Comparison of ENCODE assay signal across 8 cellular contexts in the genomic region with DNA sequence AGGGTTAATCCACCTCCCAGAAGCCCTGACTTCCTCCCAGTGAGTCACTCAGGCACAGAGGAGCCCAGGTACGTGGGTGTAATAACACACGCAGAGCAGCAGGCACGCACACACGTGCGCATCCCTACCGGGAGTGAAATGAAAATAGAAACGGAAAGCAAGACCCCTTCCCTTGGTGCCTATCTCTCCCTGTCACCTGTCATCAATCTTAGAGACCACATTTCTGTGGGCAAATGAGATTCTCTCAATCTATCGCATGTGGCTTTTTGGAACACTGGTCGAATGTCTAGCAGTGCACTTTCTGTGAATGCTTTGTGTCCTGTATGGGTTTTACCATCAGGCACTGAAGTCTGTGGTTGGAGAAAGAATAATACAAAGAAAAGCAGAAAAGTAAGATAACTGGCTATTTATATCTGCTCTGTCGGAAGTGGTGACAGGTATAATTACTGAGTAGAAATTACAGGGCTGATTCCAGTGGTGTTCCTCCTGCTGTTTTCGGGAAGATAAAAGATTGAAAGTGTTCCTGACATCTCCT.
DNase-seq lines count a peak whose midpoint lies in the region; ATAC-seq and TF ChIP-seq lines count a peak whose summit lies in the region.

No MANE protein-coding gene starts in this region.

- H3K27ac ChIP-seq in esophagus muscularis mucosa (replicated peaks in 1 of 4): no peak overlapping the region

- H3K4me1 Mint-ChIP-seq in activated naive CD8-positive, alpha-beta T cell treated with anti-CD3 and anti-CD28 coated beads, Interleukin-2, amount 10 ng/mL, durations not matched to agents 7 days and 5 days: peaks cover 16% of the 10 kb centered on the region

- H3K9me3 ChIP-seq in esophagus muscularis mucosa: no peaks in the 10 kb centered on the region

- TF ChIP-seq EP300 in esophagus muscularis mucosa (IDR thresholded peaks at IDR 0.05): no peak

- WGBS in esophagus muscularis mucosa: 37% methylated on average over 11 of the region's 11 CpGs

- H3K9me3 Mint-ChIP-seq in activated naive CD8-positive, alpha-beta T cell treated with anti-CD3 and anti-CD28 coated beads, Interleukin-2, amount 10 ng/mL, durations not matched to agents 7 days and 5 days: peaks cover 11% of the 10 kb centered on the region

- intact Hi-C loops in esophagus muscularis mucosa (cut with DNase I): no loop called here
- intact Hi-C loops in left colon (cut with DNase I, micrococcal nuclease): no loop called here

- peak overlapping the region; percentile 80 for H3K27ac Mint-ChIP-seq in activated naive CD8-positive, alpha-beta T cell treated with anti-CD3 and anti-CD28 coated beads, Interleukin-2, amount 10 ng/mL, durations not matched to agents 7 days and 5 days

- peaks cover 0 to 16% (median 0%) of the 10 kb centered on the region in 4 donors for H3K27me3 ChIP-seq in esophagus muscularis mucosa

- DNase-seq in activated T-cell treated with anti-CD3 and anti-CD28 coated beads for 48 hours (ENCODE audit: low read depth) (peak; percentile 4), HuH-7 (ENCODE audit: low spot score) (no peak), esophagus muscularis mucosa (ENCODE audit: extremely low spot score) (no peak), left colon (no peak)
- DNase-seq in activated T-cell treated with anti-CD3 and anti-CD28 coated beads, Interleukin-2, amount 50 U/mL, for 1 hour: no peak
- DNase-seq in activated naive CD8-positive, alpha-beta T cell treated with anti-CD3 and anti-CD28 coated beads, Interleukin-2, amount 10 ng/mL, durations not matched to agents 7 days and 5 days: peak; percentile 43
- peak; percentile 21 for DNase-seq in stimulated activated naive CD8-positive, alpha-beta T cell treated with anti-CD3 and anti-CD28 coated beads, Interleukin-15, Interleukin-2, amounts not matched to agents 100 U/mL and 50 U/mL, for 24 hours

- H3K4me1 ChIP-seq in esophagus muscularis mucosa: no peaks in the 10 kb centered on the region

- TF ChIP-seq POLR2A in esophagus muscularis mucosa (IDR thresholded peaks at IDR 0.05; ENCODE audit: low read depth): no peak

- H3K4me3 Mint-ChIP-seq in activated naive CD8-positive, alpha-beta T cell treated with anti-CD3 and anti-CD28 coated beads, Interleukin-2, amount 10 ng/mL, durations not matched to agents 7 days and 5 days: peak overlapping the region; percentile 82

- POLR2A ChIA-PET in activated naive CD8-positive, alpha-beta T cell treated with anti-CD3 and anti-CD28 coated beads, Interleukin-2, amount 10 ng/mL, durations not matched to agents 7 days and 5 days (lab: Charles Lee): no interaction called here

- H3K36me3 Mint-ChIP-seq in activated naive CD8-positive, alpha-beta T cell treated with anti-CD3 and anti-CD28 coated beads, Interleukin-2, amount 10 ng/mL, durations not matched to agents 7 days and 5 days: peaks cover 7% of the 10 kb centered on the region

- TF ChIP-seq CTCF in esophagus muscularis mucosa (IDR thresholded peaks at IDR 0.05): no peak

- peaks cover 33% of the 10 kb centered on the region for H3K27me3 Mint-ChIP-seq in activated naive CD8-positive, alpha-beta T cell treated with anti-CD3 and anti-CD28 coated beads, Interleukin-2, amount 10 ng/mL, durations not matched to agents 7 days and 5 days

- no peak overlapping the region for H3K4me3 ChIP-seq in esophagus muscularis mucosa

- ATAC-seq in HG03571 (IDR thresholded peaks at IDR 0.05; ENCODE audit: unreplicated experiment): peak; percentile 58
- ATAC-seq in activated naive CD8-positive, alpha-beta T cell treated with anti-CD3 and anti-CD28 coated beads, Interleukin-2, amount 10 ng/mL, durations not matched to agents 7 days and 5 days (ENCODE audit: low read depth): peak; percentile 96
- ATAC-seq in stimulated activated naive CD8-positive, alpha-beta T cell treated with anti-CD3 and anti-CD28 coated beads, Interleukin-15, Interleukin-2, amounts not matched to agents 100 U/mL and 50 U/mL, for 24 hours: peak; percentile 88
- ATAC-seq in left colon: no peak

- H3K36me3 ChIP-seq in esophagus muscularis mucosa: no peaks in the 10 kb centered on the region

Comparison
In these comparisons a context has a peak if more than half of its experiments do, and no peak if none do; other contexts are left out.
1. DNase-seq: peak in activated T-cell treated with anti-CD3 and anti-CD28 coated beads for 48 hours (single experiment), activated naive CD8-positive, alpha-beta T cell treated with anti-CD3 and anti-CD28 coated beads, Interleukin-2, amount 10 ng/mL, durations not matched to agents 7 days and 5 days (single experiment) and stimulated activated naive CD8-positive, alpha-beta T cell treated with anti-CD3 and anti-CD28 coated beads, Interleukin-15, Interleukin-2, amounts not matched to agents 100 U/mL and 50 U/mL, for 24 hours (single experiment); none in activated T-cell treated with anti-CD3 and anti-CD28 coated beads, Interleukin-2, amount 50 U/mL, for 1 hour (single experiment), HuH-7 (single experiment), esophagus muscularis mucosa (single experiment) and left colon (0 of 2).